Comparison of ENCODE assay signal across 27 cellular contexts in genomic region chr14:92451245-92451644, GRCh38.
"Had no signal": no experiment of that assay in that cellular context is flagged by ENCODE, and none has a peak within 500 bp of the region (broad histone marks: within the 10 kb centered on the region; RNA-seq: fewer than 3 reads in every experiment).

No MANE protein-coding gene starts in this region.

- H3K27me3 Mint-ChIP-seq: activated naive CD8-positive, alpha-beta T cell treated with anti-CD3 and anti-CD28 coated beads for 36 hours; natural killer cell treated with Interleukin-12 subunit alpha and Interleukin-12 subunit beta and Interleukin-15 and Interleukin-18, amount 100 ng/mL, for 72 hours had no signal

- H3K9me3 Mint-ChIP-seq: activated naive CD8-positive, alpha-beta T cell treated with anti-CD3 and anti-CD28 coated beads for 36 hours; activated T-cell treated with anti-CD3 and anti-CD28 coated beads, Interleukin-2, amount 50 U/mL, for 72 hours; natural killer cell treated with Interleukin-12 subunit alpha and Interleukin-12 subunit beta and Interleukin-15 and Interleukin-18, amount 100 ng/mL, for 72 hours had no signal

- H3K27ac ChIP-seq: coronary artery, dorsolateral prefrontal cortex, ovary, sigmoid colon had no signal

- H3K4me3 ChIP-seq: adrenal gland, body of pancreas, coronary artery, dorsolateral prefrontal cortex, lung, mucosa of descending colon, ovary, sigmoid colon, tibial nerve had no signal

- H3K36me3 ChIP-seq: adrenal gland, ovary, sigmoid colon had no signal

- DNase-seq: activated CD4-positive, alpha-beta T cell treated with anti-CD3 and anti-CD28 coated beads for 4 hours; activated CD4-positive, alpha-beta T cell treated with anti-CD3 and anti-CD28 coated beads, Interleukin-2, amount 50 U/mL, for 4 hours; activated naive CD4-positive, alpha-beta T cell; activated naive CD8-positive, alpha-beta T cell treated with anti-CD3 and anti-CD28 coated beads for 36 hours; activated T-cell treated with anti-CD3 and anti-CD28 coated beads for 4 hours; activated T-cell treated with anti-CD3 and anti-CD28 coated beads, Interleukin-2, amount 50 U/mL, for 72 hours; body of pancreas; dorsolateral prefrontal cortex; effector memory CD4-positive, alpha-beta T cell; foreskin fibroblast; hippocampal formation; left colon; mucosa of descending colon; ovary; retina; sigmoid colon; small intestine; stimulated activated CD4-positive, alpha-beta T cell treated with anti-CD3 and anti-CD28 coated beads, Interleukin-15, amount 100 ng/mL, for 24 hours; stimulated activated CD4-positive, alpha-beta T cell treated with anti-CD3 and anti-CD28 coated beads, Interleukin-2, amount 100 ng/mL, for 24 hours; stimulated activated naive CD4-positive, alpha-beta T cell treated with Interleukin-2 at 50 U/mL for 16 hours had no signal

- H3K27me3 ChIP-seq: adrenal gland, body of pancreas, dorsolateral prefrontal cortex, ovary, sigmoid colon, tibial nerve had no signal

- H3K36me3 Mint-ChIP-seq: activated naive CD8-positive, alpha-beta T cell treated with anti-CD3 and anti-CD28 coated beads for 36 hours; natural killer cell treated with Interleukin-12 subunit alpha and Interleukin-12 subunit beta and Interleukin-15 and Interleukin-18, amount 100 ng/mL, for 72 hours had no signal

- H3K4me1 ChIP-seq: adrenal gland, body of pancreas had no signal

- H3K27ac Mint-ChIP-seq: activated naive CD8-positive, alpha-beta T cell treated with anti-CD3 and anti-CD28 coated beads for 36 hours; activated T-cell treated with anti-CD3 and anti-CD28 coated beads, Interleukin-2, amount 50 U/mL, for 72 hours; progenitor cell of endocrine pancreas had no signal

- ATAC-seq: activated T-cell treated with anti-CD3 and anti-CD28 coated beads, Interleukin-2, amount 50 U/mL, for 72 hours; body of pancreas; esophagus mucosa; left colon; mucosa of descending colon; natural killer cell treated with Interleukin-12 subunit alpha and Interleukin-12 subunit beta and Interleukin-15 and Interleukin-18, amount 100 ng/mL, for 72 hours had no signal

- H3K9me3 ChIP-seq: adrenal gland, body of pancreas, mucosa of descending colon, ovary, sigmoid colon, tibial nerve had no signal

- H3K4me3 Mint-ChIP-seq: activated naive CD8-positive, alpha-beta T cell treated with anti-CD3 and anti-CD28 coated beads for 36 hours; activated T-cell treated with anti-CD3 and anti-CD28 coated beads, Interleukin-2, amount 50 U/mL, for 72 hours; natural killer cell treated with Interleukin-12 subunit alpha and Interleukin-12 subunit beta and Interleukin-15 and Interleukin-18, amount 100 ng/mL, for 72 hours had no signal
